Comparison of ENCODE assay signal across 8 cellular contexts in genomic region chr16:67001159-67001486, GRCh38. TPM values are rescaled to one million over a fixed set of nuclear protein-coding genes. Genes with fewer than 3 reads are reported as not detected.
DNase-seq lines count a peak whose midpoint lies in the region; TF ChIP-seq lines count a peak whose summit lies in the region.

No MANE protein-coding gene starts in this region.

- TF ChIP-seq RAD21 in neural cell (conservative IDR thresholded peaks at IDR 0.05) = no peak

- peaks cover 71% of the 10 kb centered on the region for H3K27me3 ChIP-seq in HUES64 (ENCODE audit: insufficient read depth, low read length)
- peaks cover 31% of the 10 kb centered on the region for H3K27me3 ChIP-seq in neural cell (ENCODE audit: insufficient read depth, low read depth, low read length)
- H3K27me3 ChIP-seq in HAP-1 (ENCODE audit: low read depth) = no peaks in the 10 kb centered on the region; the same call in 1 of the 2 replicates

- no peak overlapping the region for H2AFZ ChIP-seq in neural cell (ENCODE audit: low read depth, low read length)

- TF ChIP-seq CTCF in AG09309 (IDR thresholded peaks at IDR 0.05; ENCODE audit: control insufficient read depth, insufficient read depth, low read depth, low read length, missing control alignments) = no peak
- TF ChIP-seq CTCF in coronary artery (IDR thresholded peaks at IDR 0.05) = no peak
- TF ChIP-seq CTCF in neural cell (IDR thresholded peaks at IDR 0.05; ENCODE audit: poor library complexity, severe bottlenecking) = no peak

- H3K9me3 ChIP-seq in HUES64 (ENCODE audit: insufficient read depth, low read depth, low read length) (no peaks in the 10 kb centered on the region), neural cell (ENCODE audit: low read length) (no peaks in the 10 kb centered on the region), HAP-1 (no peaks in the 10 kb centered on the region)

- no peak overlapping the region for H3K9ac ChIP-seq in HUES64 (ENCODE audit: low read depth, low read length)
- H3K9ac ChIP-seq in neural cell (ENCODE audit: low read length) = no peak overlapping the region

- no peaks in the 10 kb centered on the region for H3F3A ChIP-seq in neural cell (ENCODE audit: insufficient read depth, low read length, poor library complexity, severe bottlenecking)

- in situ Hi-C loops in HAP-1 (cut with MboI; ENCODE audit: low sequenced_read_pairs) = no loop called here

- H4K20me1 ChIP-seq in neural cell (ENCODE audit: insufficient read depth) = no peaks in the 10 kb centered on the region

- WGBS in HUES64 = 23% methylated on average over 23 of the region's 23 CpGs

- H3K4me1 ChIP-seq in HUES64 (ENCODE audit: insufficient read depth, low read length) (no peaks in the 10 kb centered on the region), HAP-1 (no peaks in the 10 kb centered on the region)

- DNase-seq in AG09309 (ENCODE audit: low read depth) (no peak), coronary artery (ENCODE audit: low spot score) (no peak), NCI-H748 treated with DMSO at 0.1 percent for 48 hours (lab: John Stamatoyannopoulos, UW) (no peak), NOMO-1 (lab: John Stamatoyannopoulos, UW; ENCODE audit: unreplicated experiment in 2 of 2) (no peak), HAP-1 (ENCODE audit: low spot score in 2 of 2) (no peak), glomerular visceral epithelial cell (ENCODE audit: extremely low spot score) (no peak)

- no peaks in the 10 kb centered on the region for H3K79me2 ChIP-seq in neural cell (replicated peaks; ENCODE audit: insufficient read depth, low read length)

- TF ChIP-seq EP300 in neural cell (conservative IDR thresholded peaks at IDR 0.05; ENCODE audit: poor library complexity, severe bottlenecking) = no peak

- H3K9me2 ChIP-seq in neural cell (ENCODE audit: insufficient read depth, low read length) = no peaks in the 10 kb centered on the region

- no peak overlapping the region for H3K4me2 ChIP-seq in neural cell (ENCODE audit: low read length)

- no peaks in the 10 kb centered on the region for H3K36me3 ChIP-seq in HUES64 (ENCODE audit: insufficient read depth, low read length)
- no peaks in the 10 kb centered on the region for H3K36me3 ChIP-seq in neural cell (ENCODE audit: insufficient read depth, low read length)
- no peaks in the 10 kb centered on the region for H3K36me3 ChIP-seq in HAP-1 (replicated peaks)

- H3K27ac ChIP-seq in HUES64 (ENCODE audit: low read depth, low read length) (no peak overlapping the region), coronary artery (peak overlapping the region; percentile 71 to 80), neural cell (ENCODE audit: low read length) (no peak overlapping the region)

- H3K4me3 ChIP-seq in AG09309 (ENCODE audit: control insufficient read depth, low read depth, low read length) (peak overlapping the region; percentile 53), HUES64 (ENCODE audit: low read length) (peak overlapping the region; percentile 45), coronary artery (peak overlapping the region; percentile 68), neural cell (ENCODE audit: low read length) (peak overlapping the region; percentile 84), HAP-1 (no peak overlapping the region)

TF ChIP-seq in neural cell, 6 proteins besides CTCF, POLR2A, EP300 and RAD21:
- TF ChIP-seq SMC3 (conservative IDR thresholded peaks at IDR 0.05; ENCODE audit: poor library complexity) (no peak), MXI1 (conservative IDR thresholded peaks at IDR 0.05; ENCODE audit: poor library complexity, severe bottlenecking) (no peak), TAF1 (IDR thresholded peaks at IDR 0.05; ENCODE audit: low read depth) (no peak), EZH2 (IDR thresholded peaks at IDR 0.05; ENCODE audit: borderline replicate concordance, insufficient read depth, low read length, poor library complexity, severe bottlenecking) (no peak), REST (IDR thresholded peaks at IDR 0.05; ENCODE audit: borderline replicate concordance) (no peak), POLR2AphosphoS5 (IDR thresholded peaks at IDR 0.05) (no peak)

RNA-seq across cellular contexts. Expression of gene CES4A, which starts 12.7 kb away (rescaled TPM):
- 0.20 TPM for polyA plus RNA-seq in HUES64 (2013, experiment 1 of 2)
- 0.51 TPM for polyA plus RNA-seq in HUES64 (2013, experiment 2 of 2)
- 47.0 and 51.2 TPM in 2 replicates for polyA plus RNA-seq in neural cell
- 11.7 and 12.2 TPM in 2 replicates for polyA minus RNA-seq in neural cell

RNA-seq across cellular contexts. Expression of gene CBFB, which starts 27.8 kb away (rescaled TPM):
- polyA plus RNA-seq in HUES64 (2013, experiment 1 of 2) = 36.2 TPM
- polyA plus RNA-seq in HUES64 (2013, experiment 2 of 2) = 38.4 TPM
- 31.1 and 32.6 TPM in 2 replicates for polyA plus RNA-seq in neural cell
- 26.3 and 44.5 TPM in 2 replicates for polyA minus RNA-seq in neural cell

RNA-seq across cellular contexts. Expression of gene CES3, which starts 40.1 kb away (rescaled TPM):
- 1.6 TPM for polyA plus RNA-seq in HUES64 (2013, experiment 1 of 2)
- 1.5 TPM for polyA plus RNA-seq in HUES64 (2013, experiment 2 of 2)
- polyA plus RNA-seq in neural cell = 1.8 and 3.7 TPM in 2 replicates
- 0.97 and 1.7 TPM in 2 replicates for polyA minus RNA-seq in neural cell

Comparison
In these comparisons a context has a peak if more than half of its experiments do, and no peak if none do; other contexts are left out.
1. H3K27ac ChIP-seq: peak in coronary artery (2 of 2); none in HUES64 (single experiment) and neural cell (single experiment).